In genomic region chr13:114096031-114096485, GRCh38 we compare ENCODE assay signal across 16 cellular contexts. TPM values are rescaled to one million over a fixed set of nuclear protein-coding genes. Genes with fewer than 3 reads are reported as not detected.
DNase-seq lines count a peak whose midpoint lies in the region; ATAC-seq and TF ChIP-seq lines count a peak whose summit lies in the region.
"Had no signal": no experiment of that assay in that cellular context is flagged by ENCODE, and none has a peak within 500 bp of the region (broad histone marks: within the 10 kb centered on the region; RNA-seq: fewer than 3 reads in every experiment).

No MANE protein-coding gene starts in this region.

- no peaks in the 10 kb centered on the region for H3K27me3 Mint-ChIP-seq in activated naive CD4-positive, alpha-beta T cell treated with anti-CD3 and anti-CD28 coated beads, Interleukin-2, amount 50 U/mL, for 24 hours
- H3K27me3 Mint-ChIP-seq in memory B cell, result no peaks in the 10 kb centered on the region
- H3K27me3 Mint-ChIP-seq: progenitor cell of endocrine pancreas had no signal

- H3K27ac ChIP-seq in SJSA1, result peak overlapping the region; percentile 4
- no peak overlapping the region for H3K27ac ChIP-seq in suprapubic skin
- H3K27ac ChIP-seq: foreskin keratinocyte, stomach had no signal

- no peak overlapping the region for H3K4me3 ChIP-seq in SJSA1
- H3K4me3 ChIP-seq in suprapubic skin, result no peak overlapping the region
- no peak overlapping the region for H3K4me3 ChIP-seq in BE2C (ENCODE audit: low read depth, low read length)
- H3K4me3 ChIP-seq: stomach had no signal

- TF ChIP-seq CTCF in suprapubic skin (IDR thresholded peaks at IDR 0.05) (no peak), BE2C (IDR thresholded peaks at IDR 0.05; ENCODE audit: low read depth, low read length) (no peak)

- DNase-seq in activated naive CD4-positive, alpha-beta T cell treated with Interleukin-2 at 50 U/mL for 16 hours, result no peak
- peak in 1 of 2 experiments; percentile 62 for DNase-seq in SJSA1 (ENCODE audit: low read depth in 1 of 2, low spot score in 2 of 2)
- DNase-seq in memory B cell (ENCODE audit: low spot score in 2 of 2), result no peak
- DNase-seq in suprapubic skin (ENCODE audit: low spot score in 2 of 2), result peak; percentile 49 to 61
- DNase-seq in HUDEP-2 (lab: John Stamatoyannopoulos, UW; ENCODE audit: unreplicated experiment in 76 of 76), result no peak
- no peak for DNase-seq in BE2C
- DNase-seq: foreskin keratinocyte; Kasumi-1; NCI-H2171; NCI-H774; stimulated activated CD4-positive, alpha-beta T cell treated with anti-CD3 and anti-CD28 coated beads, Interleukin-12 subunit alpha, Interleukin-12 subunit beta, amount 100 ng/mL, for 4 hours; stomach had no signal

- no peak for TF ChIP-seq EP300 in suprapubic skin (IDR thresholded peaks at IDR 0.05)

- H3K27ac Mint-ChIP-seq in activated naive CD4-positive, alpha-beta T cell treated with anti-CD3 and anti-CD28 coated beads, Interleukin-2, amount 50 U/mL, for 24 hours, result peak overlapping the region; percentile 95
- H3K27ac Mint-ChIP-seq in memory B cell, result peak overlapping the region; percentile 38
- H3K27ac Mint-ChIP-seq: progenitor cell of endocrine pancreas had no signal

- 0 out of 2 replicates have a peak, but pooled peaks cover 3% of the 10 kb centered on the region for H3K9me3 ChIP-seq in SJSA1 (replicated peaks)
- no peaks in the 10 kb centered on the region for H3K9me3 ChIP-seq in suprapubic skin
- H3K9me3 ChIP-seq in BE2C, result no peaks in the 10 kb centered on the region; the same call in none of the 2 replicates

- H3K27me3 ChIP-seq in SJSA1 (replicated peaks) (no peaks in the 10 kb centered on the region), suprapubic skin (no peaks in the 10 kb centered on the region), BE2C (no peaks in the 10 kb centered on the region)
- H3K27me3 ChIP-seq: stomach had no signal

- WGBS in suprapubic skin, result 92% methylated on average over 19 of the region's 24 CpGs

- H3K9me3 Mint-ChIP-seq in activated naive CD4-positive, alpha-beta T cell treated with anti-CD3 and anti-CD28 coated beads, Interleukin-2, amount 50 U/mL, for 24 hours, result peaks cover 19% of the 10 kb centered on the region
- H3K9me3 Mint-ChIP-seq in memory B cell, result peaks cover 12% of the 10 kb centered on the region

- H3K4me3 Mint-ChIP-seq in activated naive CD4-positive, alpha-beta T cell treated with anti-CD3 and anti-CD28 coated beads, Interleukin-2, amount 50 U/mL, for 24 hours, result no peak overlapping the region
- H3K4me3 Mint-ChIP-seq in memory B cell, result no peak overlapping the region

- peaks cover 45% of the 10 kb centered on the region for H3K4me1 ChIP-seq in SJSA1 (replicated peaks)
- H3K4me1 ChIP-seq in suprapubic skin, result peaks cover 22% of the 10 kb centered on the region
- peaks cover 24% of the 10 kb centered on the region for H3K4me1 ChIP-seq in BE2C
- H3K4me1 ChIP-seq: foreskin keratinocyte had no signal

- ATAC-seq in memory B cell (ENCODE audit: low read depth) (no peak), GM18498 (IDR thresholded peaks at IDR 0.05; ENCODE audit: unreplicated experiment) (no peak)
- ATAC-seq: foreskin keratinocyte, left lobe of liver had no signal

- H3K36me3 ChIP-seq in SJSA1 (peaks cover 7% of the 10 kb centered on the region), suprapubic skin (no peaks in the 10 kb centered on the region), BE2C (peaks cover 2% of the 10 kb centered on the region; the same call in 1 of the 2 replicates)
- H3K36me3 ChIP-seq: stomach had no signal

- H3K4me1 Mint-ChIP-seq in activated naive CD4-positive, alpha-beta T cell treated with anti-CD3 and anti-CD28 coated beads, Interleukin-2, amount 50 U/mL, for 24 hours, result peaks cover 80% of the 10 kb centered on the region
- H3K4me1 Mint-ChIP-seq in memory B cell, result peaks cover 44% of the 10 kb centered on the region

- H3K36me3 Mint-ChIP-seq in activated naive CD4-positive, alpha-beta T cell treated with anti-CD3 and anti-CD28 coated beads, Interleukin-2, amount 50 U/mL, for 24 hours, result peaks cover 29% of the 10 kb centered on the region
- H3K36me3 Mint-ChIP-seq in memory B cell, result peaks cover 29% of the 10 kb centered on the region

- TF ChIP-seq POLR2A in suprapubic skin (IDR thresholded peaks at IDR 0.05), result no peak

RNA-seq across cellular contexts. Expression of gene RASA3, which starts 36.4 kb away (rescaled TPM):
- 17.2 and 19.8 TPM in 2 replicates for total RNA-seq in SJSA1 (2014; rRNA removed; shearing (Covaris generic))
- total RNA-seq in suprapubic skin, result 10 to 100 TPM; 15.3 to 37.1 (median 16.4) TPM
- polyA plus RNA-seq in BE2C (2012; ENCODE audit: insufficient read depth, insufficient read length, low read depth), result 5.1 TPM

Comparison
In these comparisons a context has a peak if more than half of its experiments do, and no peak if none do; other contexts are left out.
1. DNase-seq: peak in suprapubic skin (2 of 2); none in activated naive CD4-positive, alpha-beta T cell treated with Interleukin-2 at 50 U/mL for 16 hours (single experiment), memory B cell (0 of 2), HUDEP-2 (0 of 76) and BE2C (single experiment).